9 cellular contexts compared by ENCODE assay signal in the genomic region with DNA sequence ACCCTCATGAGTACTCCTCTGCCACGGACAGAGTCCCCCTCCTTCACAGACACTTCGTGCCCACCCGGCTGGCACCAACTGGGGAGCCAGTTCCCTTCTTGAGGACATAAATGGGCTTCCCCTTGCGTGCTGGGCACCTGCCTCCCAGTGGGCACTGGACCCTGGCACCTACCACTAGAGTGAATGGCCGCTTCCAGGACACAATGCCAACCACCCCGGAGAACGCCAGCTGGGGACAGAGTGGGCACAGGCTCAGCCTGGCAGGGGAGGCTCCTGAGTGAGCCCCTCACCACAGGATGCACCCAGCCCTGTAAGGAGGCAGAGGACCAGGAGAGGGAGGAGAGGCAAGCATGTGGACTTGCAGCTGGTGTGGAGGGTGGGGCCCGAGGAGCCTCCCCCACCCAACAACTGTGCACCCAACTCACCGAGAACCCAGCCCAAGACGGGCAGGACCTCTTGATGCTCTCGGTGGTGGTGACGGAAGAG. TPM values are rescaled to one million over a fixed set of nuclear protein-coding genes. Genes with fewer than 3 reads are reported as not detected.
DNase-seq lines count a peak whose midpoint lies in the region; ATAC-seq and TF ChIP-seq lines count a peak whose summit lies in the region.
"Had no signal": no experiment of that assay in that cellular context is flagged by ENCODE, and none has a peak within 500 bp of the region (broad histone marks: within the 10 kb centered on the region; RNA-seq: fewer than 3 reads in every experiment).

No MANE protein-coding gene starts in this region.

- no peak for TF ChIP-seq POLR2A in esophagus muscularis mucosa (IDR thresholded peaks at IDR 0.05; ENCODE audit: low read depth)
- no peak for TF ChIP-seq POLR2A in prostate gland (IDR thresholded peaks at IDR 0.05)

- H3K36me3 ChIP-seq in ES-I3 (ENCODE audit: insufficient read depth, low read length) (0 out of 2 replicates have a peak, but pooled peaks cover 4% of the 10 kb centered on the region), RWPE2 (ENCODE audit: low read depth) (peaks cover 25% of the 10 kb centered on the region), esophagus muscularis mucosa (peaks cover 6 to 30% (median 24%) of the 10 kb centered on the region in 4 donors), prostate gland (no peaks in the 10 kb centered on the region)

- H3K9me3 ChIP-seq in ES-I3 (ENCODE audit: control insufficient read depth, insufficient read depth, low read length) (no peaks in the 10 kb centered on the region), RWPE2 (ENCODE audit: severe bottlenecking) (no peaks in the 10 kb centered on the region), esophagus muscularis mucosa (no peaks in the 10 kb centered on the region), prostate gland (no peaks in the 10 kb centered on the region)

- H3K27me3 ChIP-seq in RWPE2 (ENCODE audit: insufficient read depth, poor library complexity, severe bottlenecking), result no peaks in the 10 kb centered on the region
- no peaks in the 10 kb centered on the region for H3K27me3 ChIP-seq in esophagus muscularis mucosa
- H3K27me3 ChIP-seq in prostate gland (replicated peaks; ENCODE audit: insufficient read depth), result no peaks in the 10 kb centered on the region

- H3K27ac ChIP-seq in RWPE2 (ENCODE audit: poor library complexity, severe bottlenecking) (peak overlapping the region; percentile 65), esophagus muscularis mucosa (replicated peaks in 1 of 4) (peak overlapping the region; percentile 97 to 98 (median 98)), prostate gland (peak overlapping the region; percentile 94 to 97)

- DNase-seq in RWPE2 (ENCODE audit: low spot score), result no peak
- no peak for DNase-seq in esophagus muscularis mucosa (ENCODE audit: extremely low spot score)
- DNase-seq in prostate gland (ENCODE audit: low spot score), result no peak
- DNase-seq in KBM-7, result no peak
- DNase-seq in T1000 (lab: John Stamatoyannopoulos, UW), result no peak
- DNase-seq in NCI-H748 (lab: John Stamatoyannopoulos, UW; ENCODE audit: unreplicated experiment), result no peak
- DNase-seq in activated CD8-positive, alpha-beta memory T cell treated with anti-CD3 and anti-CD28 coated beads, Interleukin-2, amount 50 U/mL, for 4 hours, result no peak
- DNase-seq: effector CD8-positive, alpha-beta T cell had no signal

- H3K9ac ChIP-seq in ES-I3 (ENCODE audit: low read depth, low read length), result peak overlapping the region; percentile 62; the same call in 1 of the 2 replicates

- in situ Hi-C loops in KBM-7 (cut with MboI; ENCODE audit: low pct_unique_long_range_greater_than_20kb, low sequenced_read_pairs), result no loop called here

- ATAC-seq in RWPE2 (ENCODE audit: low read depth), result no peak; the same call in none of the 3 replicates

- TF ChIP-seq EP300 in esophagus muscularis mucosa (IDR thresholded peaks at IDR 0.05), result no peak

- TF ChIP-seq CTCF in RWPE2 (IDR thresholded peaks at IDR 0.05; ENCODE audit: poor library complexity, severe bottlenecking) (no peak), esophagus muscularis mucosa (IDR thresholded peaks at IDR 0.05) (no peak), prostate gland (IDR thresholded peaks at IDR 0.05) (no peak)

- intact Hi-C loops in esophagus muscularis mucosa (cut with DNase I) (no loop called here), prostate gland (cut with DNase I) (loop anchor here (5.0 kb wide), 1 partner anchor 53 kb away; the partner anchor contains the start of gene FDPS)

- peaks cover 3% of the 10 kb centered on the region; the same call in 1 of the 2 replicates for H3K4me1 ChIP-seq in ES-I3 (ENCODE audit: insufficient read depth, low read length)
- H3K4me1 ChIP-seq in RWPE2 (ENCODE audit: insufficient read depth, poor library complexity, severe bottlenecking), result peaks cover 5% of the 10 kb centered on the region
- H3K4me1 ChIP-seq in esophagus muscularis mucosa, result peaks cover 32 to 62% (median 47%) of the 10 kb centered on the region in 4 donors
- peaks cover 12% of the 10 kb centered on the region for H3K4me1 ChIP-seq in prostate gland (replicated peaks)

- H3K4me3 ChIP-seq in RWPE2 (ENCODE audit: severe bottlenecking) (peak overlapping the region; percentile 57), esophagus muscularis mucosa (peak overlapping the region; percentile 94 to 97 (median 96)), prostate gland (peak overlapping the region; percentile 92 to 94)

- WGBS in esophagus muscularis mucosa, result 60% methylated on average over 6 of the region's 12 CpGs
- WGBS in prostate gland, result 28% methylated on average over 9 of the region's 12 CpGs

RNA-seq across cellular contexts. Expression of gene ENTREP3, which starts 1.0 kb away (rescaled TPM):
- total RNA-seq in esophagus muscularis mucosa, result 10 to 100 TPM; 15.1 to 38.7 (median 22.6) TPM
- 10 to 100 TPM; 19.6 to 24.3 TPM for total RNA-seq in prostate gland

RNA-seq across cellular contexts. Expression of gene SCAMP3, which starts 7.9 kb away (rescaled TPM):
- total RNA-seq in esophagus muscularis mucosa, result 10 to 100 TPM; 33.6 to 56.0 (median 43.5) TPM
- 10 to 100 TPM; 84.1 to 97.8 TPM for total RNA-seq in prostate gland

RNA-seq across cellular contexts. Expression of gene CLK2, which starts 19.0 kb away (rescaled TPM):
- total RNA-seq in esophagus muscularis mucosa (10 to 100 TPM; 17.6 to 32.0 (median 25.3) TPM), prostate gland (10 to 100 TPM; 28.1 to 56.5 TPM)

RNA-seq across cellular contexts. Expression of gene HCN3, which starts 23.0 kb away (rescaled TPM):
- total RNA-seq in esophagus muscularis mucosa, result 1 to 10 TPM; 1.0 to 2.1 (median 1.4) TPM
- total RNA-seq in prostate gland, result 1 to 10 TPM; 1.9 to 2.6 TPM

RNA-seq across cellular contexts. Expression of gene MTX1, which starts 45.8 kb away (rescaled TPM):
- total RNA-seq in esophagus muscularis mucosa (10 to 100 TPM; 34.1 to 52.8 (median 38.0) TPM), prostate gland (10 to 100 TPM; 49.6 to 57.1 TPM)
